In genomic region chr19:21851596-21852345, GRCh38 we compare ENCODE assay signal across 8 cellular contexts. TPM values are rescaled to one million over a fixed set of nuclear protein-coding genes. Genes with fewer than 3 reads are reported as not detected.
DNase-seq lines count a peak whose midpoint lies in the region; ATAC-seq, FAIRE-seq and TF ChIP-seq lines count a peak whose summit lies in the region.

No MANE protein-coding gene starts in this region.

- peak; percentile 40 for TF ChIP-seq POLR2A in A549 (IDR thresholded peaks at IDR 0.05; ENCODE audit: low read length)

- H3K9me3 ChIP-seq in A549 = peaks cover 24% of the 10 kb centered on the region
- no peaks in the 10 kb centered on the region for H3K9me3 ChIP-seq in lower lobe of right lung

- TF ChIP-seq CTCF in A549 (IDR thresholded peaks at IDR 0.05) (no peak), lower lobe of right lung (IDR thresholded peaks at IDR 0.05) (no peak)

- H3K4me1 ChIP-seq in A549 (0 out of 3 replicates have a peak, but pooled peaks cover 3% of the 10 kb centered on the region), lower lobe of right lung (peaks cover 11% of the 10 kb centered on the region)

- no peak for FAIRE-seq in A549 (lab: Jason Lieb, UNC)

- ATAC-seq in A549 = peak; percentile 99
- peak; percentile 96 for ATAC-seq in GM18858 (IDR thresholded peaks at IDR 0.05; ENCODE audit: unreplicated experiment)
- ATAC-seq in HG03103 (IDR thresholded peaks at IDR 0.05; ENCODE audit: low read depth, unreplicated experiment) = peak; percentile 98
- peak; percentile 99 for ATAC-seq in lower lobe of right lung

- TF ChIP-seq EP300 in A549 (IDR thresholded peaks at IDR 0.05) = no peak

- H3K27ac ChIP-seq in A549 (peak overlapping the region; percentile 78 to 84), lower lobe of right lung (peak overlapping the region; percentile 84)

- no peak for TF ChIP-seq RAD21 in A549 (conservative IDR thresholded peaks at IDR 0.05 in 1 of 2, IDR thresholded peaks at IDR 0.05 in 1 of 2)

- peaks cover under 1% of the 10 kb centered on the region for H3K36me3 ChIP-seq in lower lobe of right lung

- H3K4me2 ChIP-seq in A549 = peak overlapping the region; percentile 54

- H3K4me3 ChIP-seq in A549 (peak overlapping the region; percentile 66), lower lobe of right lung (peak overlapping the region; percentile 94)

- WGBS in A549 (ENCODE audit: missing lambda C conversion rate) = 19% methylated on average over 43 of the region's 44 CpGs

- intact Hi-C loops in lower lobe of right lung (cut with DNase I) = no loop called here

- DNase-seq in A549 (ENCODE audit: low read depth in 1 of 2, low spot score in 1 of 2) = peak; percentile 81 to 93
- peak; percentile 95 to 96 for DNase-seq in NCI-H524 (lab: John Stamatoyannopoulos, UW)
- peak; percentile 94 for DNase-seq in activated CD8-positive, alpha-beta memory T cell treated with anti-CD3 and anti-CD28 coated beads for 24 hours
- DNase-seq in effector CD8-positive, alpha-beta T cell (lab: John Stamatoyannopoulos, UW) = peak; percentile 91
- DNase-seq in lower lobe of right lung = peak; percentile 94
- DNase-seq in stimulated activated CD4-positive, alpha-beta T cell treated with anti-CD3 and anti-CD28 coated beads, Interleukin-4, amount 100 ng/mL, for 48 hours (ENCODE audit: low read depth in 2 of 2) = peak; percentile 82 to 91

- POLR2A ChIA-PET in A549 (lab: Yijun Ruan, JAX) = interaction anchor here (0.6 to 1.8 kb wide), 3 partner anchors 14 to 19 kb away, joined by 3 to 39 read pairs (median 3); partner anchors contain the start of gene ZNF43

- CTCF ChIA-PET in A549 (lab: Yijun Ruan, JAX) = no interaction called here

- no peaks in the 10 kb centered on the region for H3K27me3 ChIP-seq in lower lobe of right lung (ENCODE audit: low read depth)

TF ChIP-seq in A549, 52 proteins besides CTCF, POLR2A, EP300 and RAD21:
- peak; percentile 46; the same call in 1 of the 2 replicates for TF ChIP-seq MAX (IDR thresholded peaks at IDR 0.05)
- TF ChIP-seq FOSL2 (IDR thresholded peaks at IDR 0.05) = no peak
- TF ChIP-seq FOSL2 (CRISPR knock-in tag; IDR thresholded peaks at IDR 0.05) = no peak
- peak; percentile 42; the same call in 1 of the 2 replicates for TF ChIP-seq KDM5A (IDR thresholded peaks at IDR 0.05)
- peak in 1 of 2 experiments; percentile 60; a peak in 1 of 5 replicates for TF ChIP-seq JUN (IDR thresholded peaks at IDR 0.05)

RNA-seq across cellular contexts. Expression of gene ZNF43, which starts 15.8 kb away (rescaled TPM):
- 10.0 and 15.6 TPM in 2 replicates for polyA plus RNA-seq in A549 (2011; rRNA removed)
- polyA plus RNA-seq in A549 (2012; cell fraction: cytosol; rRNA removed) = 3.9 and 4.6 TPM in 2 replicates
- 4.4 and 9.3 TPM in 2 replicates for polyA plus RNA-seq in A549 (2012; cell fraction: nucleus; rRNA removed)
- 8.3 to 9.6 TPM (median 9.3 TPM) in 3 replicates for polyA plus RNA-seq in A549 (2017; fragmentation: RNase III; extraction: RNeasy Plus Mini Kit Qiagen cat#74134 plus additional on column Dnase treatment)
- polyA minus RNA-seq in A549 (2011; rRNA and poly(A)+ RNA removed) = 42.0 and 50.8 TPM in 2 replicates
- 14.8 TPM for total RNA-seq in lower lobe of right lung

Comparison
In these comparisons a context has a peak if more than half of its experiments do, and no peak if none do; other contexts are left out.
1. Peak in every context shown above with its lines: DNase-seq, ATAC-seq, H3K4me3 ChIP-seq and H3K27ac ChIP-seq.